7 cellular contexts compared by ENCODE assay signal in the genomic region with DNA sequence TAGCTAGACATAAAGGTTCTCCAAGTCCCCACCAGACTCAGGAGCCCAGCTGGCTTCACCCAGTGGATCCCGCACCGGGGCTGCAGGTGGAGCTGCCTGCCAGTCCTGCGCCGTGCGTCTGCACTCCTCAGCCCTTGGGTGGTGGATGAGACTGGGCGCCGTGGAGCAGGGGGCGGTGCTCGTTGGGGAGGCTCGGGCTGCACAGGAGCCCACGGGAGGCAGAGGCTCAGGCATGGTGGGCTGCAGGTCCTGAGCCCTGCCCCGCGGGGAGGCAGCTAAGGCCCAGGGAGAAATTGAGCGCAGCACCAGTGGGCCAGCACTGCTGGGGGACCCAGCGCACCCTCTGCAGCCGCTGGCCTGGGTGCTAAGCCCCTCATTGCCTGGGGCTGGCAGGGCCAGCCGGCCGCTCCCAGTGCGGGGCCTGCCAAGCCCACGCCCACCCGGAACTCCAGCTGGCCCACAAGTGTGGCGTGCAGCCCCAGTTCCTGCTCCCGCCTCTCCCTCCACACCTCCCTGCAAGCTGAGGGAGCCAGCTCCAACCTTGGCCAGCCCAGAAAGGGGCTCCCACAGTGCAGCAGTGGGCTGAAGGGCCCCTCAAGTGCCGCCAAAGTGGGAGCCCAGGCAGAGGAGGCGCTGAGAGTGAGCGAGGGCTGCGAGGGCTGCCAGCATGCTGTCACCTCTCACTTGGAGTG.
DNase-seq lines count a peak whose midpoint lies in the region; ATAC-seq and TF ChIP-seq lines count a peak whose summit lies in the region.
"Not testable (repeated sequence)": the region's sequence is repeated elsewhere in the genome, so short reads cannot be mapped to it uniquely, and the experiment has no call there.

No MANE protein-coding gene starts in this region.

- not testable (repeated sequence) for H3K4me3 ChIP-seq in RWPE2 (ENCODE audit: severe bottlenecking); left lung; neutrophil (ENCODE audit: low read depth in 1 of 2, low read length in 1 of 2); smooth muscle cell; tibial artery

- not testable (repeated sequence) for H3K27me3 ChIP-seq in RWPE2 (ENCODE audit: insufficient read depth, poor library complexity, severe bottlenecking); foreskin keratinocyte; left lung; neutrophil; smooth muscle cell (ENCODE audit: low read depth); tibial artery

- peak overlapping the region; percentile 13 for H3K9ac ChIP-seq in smooth muscle cell (ENCODE audit: low read depth)

- H3F3A ChIP-seq in smooth muscle cell (ENCODE audit: low read depth) = peaks cover 33% of the 10 kb centered on the region

- ATAC-seq in RWPE2 (ENCODE audit: low read depth); left lung: not testable (repeated sequence)
- peak; percentile 62 for ATAC-seq in foreskin keratinocyte

- H3K9me3 ChIP-seq in RWPE2 (ENCODE audit: severe bottlenecking); left lung; neutrophil; smooth muscle cell (replicated peaks; ENCODE audit: low read depth); tibial artery: not testable (repeated sequence)

- intact Hi-C loops in left lung (cut with DNase I); tibial artery (cut with DNase I; ENCODE audit: low total_unique reads): not testable (repeated sequence)

- peak overlapping the region; percentile 22 for H3K4me2 ChIP-seq in smooth muscle cell

- H3K27ac ChIP-seq in RWPE2 (ENCODE audit: poor library complexity, severe bottlenecking) (peak overlapping the region; percentile 51), cingulate gyrus (ENCODE audit: low read depth, low read length) (peak overlapping the region; percentile 35), left lung (peak overlapping the region; percentile 65 to 70), neutrophil (peak overlapping the region; percentile 27), smooth muscle cell (ENCODE audit: low read depth) (peak overlapping the region; percentile 86), tibial artery (peak overlapping the region; percentile 66 to 69)
- not testable (repeated sequence) for H3K27ac ChIP-seq in foreskin keratinocyte

- H3K4me1 ChIP-seq in RWPE2 (ENCODE audit: insufficient read depth, poor library complexity, severe bottlenecking) = peaks cover 24% of the 10 kb centered on the region
- H3K4me1 ChIP-seq in foreskin keratinocyte = peaks cover 14% of the 10 kb centered on the region
- peaks cover 39 to 46% of the 10 kb centered on the region in 2 donors for H3K4me1 ChIP-seq in left lung
- not testable (repeated sequence) for H3K4me1 ChIP-seq in neutrophil (ENCODE audit: control insufficient read depth in 1 of 2, insufficient read depth in 1 of 2, low read depth in 1 of 2, low read length in 1 of 2)
- H3K4me1 ChIP-seq in smooth muscle cell (ENCODE audit: low read depth) = peaks cover 31% of the 10 kb centered on the region
- peaks cover 0 to 54% (median 38%) of the 10 kb centered on the region in 4 donors for H3K4me1 ChIP-seq in tibial artery

- not testable (repeated sequence) for H2AFZ ChIP-seq in smooth muscle cell (ENCODE audit: low read depth)

- not testable (repeated sequence) for DNase-seq in RWPE2 (ENCODE audit: low spot score); foreskin keratinocyte; left lung; smooth muscle cell (lab: John Stamatoyannopoulos, UW; ENCODE audit: unreplicated experiment); tibial artery

- H3K79me2 ChIP-seq in smooth muscle cell (ENCODE audit: low read depth) = not testable (repeated sequence)

- not testable (repeated sequence) for H4K20me1 ChIP-seq in smooth muscle cell (ENCODE audit: low read depth)

- TF ChIP-seq CTCF in RWPE2 (IDR thresholded peaks at IDR 0.05; ENCODE audit: poor library complexity, severe bottlenecking); foreskin keratinocyte (conservative IDR thresholded peaks at IDR 0.05); left lung (IDR thresholded peaks at IDR 0.05); neutrophil (IDR thresholded peaks at IDR 0.05); smooth muscle cell (IDR thresholded peaks at IDR 0.05; ENCODE audit: borderline replicate concordance, insufficient read depth, poor library complexity, severe bottlenecking); tibial artery (IDR thresholded peaks at IDR 0.05): not testable (repeated sequence)

- WGBS in smooth muscle cell (ENCODE audit: low lambda C conversion rate) = 96% methylated on average over 27 of the region's 27 CpGs

- not testable (repeated sequence) for H3K36me3 ChIP-seq in RWPE2 (ENCODE audit: low read depth); left lung; neutrophil; smooth muscle cell (ENCODE audit: low read depth); tibial artery
